12 cellular contexts compared by ENCODE assay signal in the genomic region with DNA sequence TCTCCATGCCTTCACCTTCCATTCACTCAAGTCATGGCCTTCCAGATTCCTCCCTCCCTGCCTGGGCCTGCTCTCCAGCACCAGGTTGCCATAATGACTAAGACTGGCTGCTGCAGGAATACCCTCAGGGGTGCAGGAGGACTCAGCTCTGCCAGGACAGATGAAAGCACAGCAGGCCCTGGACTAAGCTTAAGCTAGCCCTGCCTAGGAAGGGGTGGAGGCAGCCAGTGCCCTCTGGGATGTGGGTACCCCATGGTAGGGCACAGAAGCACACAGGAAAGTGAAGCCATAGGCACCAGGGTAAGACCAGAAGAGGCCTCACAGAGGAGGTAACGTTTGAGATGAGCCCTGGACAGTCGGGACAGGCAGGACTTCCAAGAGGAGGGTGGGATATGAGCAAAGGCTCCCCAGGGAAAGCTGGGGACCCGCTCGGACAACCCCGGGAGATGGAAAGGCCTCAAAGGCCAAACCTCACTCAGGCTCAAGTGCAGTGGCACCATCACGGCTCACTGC. TPM values are rescaled to one million over a fixed set of nuclear protein-coding genes. Genes with fewer than 3 reads are reported as not detected.
A peak's percentile ranks its signal among the peaks of the same experiment; 100 is the strongest.
DNase-seq lines count a peak whose midpoint lies in the region; TF ChIP-seq lines count a peak whose summit lies in the region.
"Had no signal": no experiment of that assay in that cellular context is flagged by ENCODE, and none has a peak within 500 bp of the region (broad histone marks: within the 10 kb centered on the region; RNA-seq: fewer than 3 reads in every experiment).

No MANE protein-coding gene starts in this region.

- H3K36me3 Mint-ChIP-seq in endothelial cell (ENCODE audit: low read depth, unreplicated experiment) (peaks cover 21% of the 10 kb centered on the region), osteocyte (ENCODE audit: unreplicated experiment) (peaks cover 10% of the 10 kb centered on the region)

- DNase-seq in EL (peak; percentile 69), M059J (ENCODE audit: low read depth) (peak; percentile 91), endothelial cell (ENCODE audit: low spot score) (no peak), osteocyte (ENCODE audit: extremely low spot score, unreplicated experiment) (no peak), iPS-NIHi11 (ENCODE audit: low spot score) (no peak), COLO829 (ENCODE audit: low spot score) (no peak), NCI-H1694 (lab: John Stamatoyannopoulos, UW) (no peak)
- DNase-seq: activated CD8-positive, alpha-beta memory T cell treated with anti-CD3 and anti-CD28 coated beads for 24 hours; CD4-positive, CD25-positive, alpha-beta regulatory T cell; Karpas-422; NCI-H1436; NCI-H510A had no signal

- H3K4me3 Mint-ChIP-seq in endothelial cell (ENCODE audit: unreplicated experiment) (peak overlapping the region; percentile 62), osteocyte (ENCODE audit: unreplicated experiment) (no peak overlapping the region)

- peaks cover 11% of the 10 kb centered on the region for H3K4me1 Mint-ChIP-seq in endothelial cell (ENCODE audit: unreplicated experiment)
- H3K4me1 Mint-ChIP-seq in osteocyte (ENCODE audit: unreplicated experiment), result peaks cover 48% of the 10 kb centered on the region

- H3K27me3 Mint-ChIP-seq in endothelial cell (ENCODE audit: unreplicated experiment) (peaks cover 17% of the 10 kb centered on the region), osteocyte (ENCODE audit: unreplicated experiment) (no peaks in the 10 kb centered on the region)
- H3K27me3 Mint-ChIP-seq: CD4-positive, CD25-positive, alpha-beta regulatory T cell had no signal

- no peak for TF ChIP-seq CTCF in endothelial cell (IDR thresholded peaks at IDR 0.05; ENCODE audit: unreplicated experiment)
- no peak for TF ChIP-seq CTCF in osteocyte (IDR thresholded peaks at IDR 0.05)

- H3K9me3 Mint-ChIP-seq in endothelial cell (ENCODE audit: unreplicated experiment), result no peaks in the 10 kb centered on the region
- no peaks in the 10 kb centered on the region for H3K9me3 Mint-ChIP-seq in osteocyte (ENCODE audit: unreplicated experiment)
- H3K9me3 Mint-ChIP-seq: CD4-positive, CD25-positive, alpha-beta regulatory T cell had no signal

- H3K27ac Mint-ChIP-seq in endothelial cell (ENCODE audit: unreplicated experiment), result no peak overlapping the region
- H3K27ac Mint-ChIP-seq in osteocyte (ENCODE audit: unreplicated experiment), result peak overlapping the region; percentile 100

RNA-seq across cellular contexts. Expression of gene RIN1, which starts 3.0 kb away (rescaled TPM):
- 13.5 and 19.6 TPM in 2 replicates for total RNA-seq in M059J (2014; rRNA removed; shearing (Covaris generic))
- total RNA-seq in endothelial cell (ENCODE audit: unreplicated experiment) (4.8 TPM), osteocyte (21.0 and 23.6 TPM in 2 replicates)

RNA-seq across cellular contexts. Expression of gene BRMS1, which starts 5.7 kb away (rescaled TPM):
- total RNA-seq in M059J (2014; rRNA removed; shearing (Covaris generic)), result 80.9 and 93.6 TPM in 2 replicates
- total RNA-seq in endothelial cell (ENCODE audit: unreplicated experiment) (38.4 TPM), osteocyte (32.3 and 33.4 TPM in 2 replicates)

RNA-seq across cellular contexts. Expression of gene B4GAT1, which starts 8.2 kb away (rescaled TPM):
- total RNA-seq in M059J (2014; rRNA removed; shearing (Covaris generic)), result 33.0 and 40.3 TPM in 2 replicates
- total RNA-seq in endothelial cell (ENCODE audit: unreplicated experiment) (21.4 TPM), osteocyte (31.0 and 32.7 TPM in 2 replicates)

RNA-seq across cellular contexts. Expression of gene CD248, which starts 22.4 kb away (rescaled TPM):
- not detected in 2 replicates for total RNA-seq in M059J (2014; rRNA removed; shearing (Covaris generic))
- total RNA-seq in endothelial cell (ENCODE audit: unreplicated experiment) (2.9 TPM), osteocyte (68.7 and 70.9 TPM in 2 replicates)

RNA-seq across cellular contexts. Expression of gene SLC29A2, which starts 32.3 kb away (rescaled TPM):
- total RNA-seq in M059J (2014; rRNA removed; shearing (Covaris generic)), result 1.6 and 6.1 TPM in 2 replicates
- total RNA-seq in endothelial cell (ENCODE audit: unreplicated experiment), result 5.7 TPM
- 2.0 and 3.6 TPM in 2 replicates for total RNA-seq in osteocyte

Comparison
In these comparisons a context has a peak if more than half of its experiments do, and no peak if none do; other contexts are left out.
1. DNase-seq: peak in EL (single experiment) and M059J (single experiment); none in endothelial cell (single experiment), osteocyte (single experiment), iPS-NIHi11 (single experiment), COLO829 (single experiment) and NCI-H1694 (single experiment).